In the genomic region with DNA sequence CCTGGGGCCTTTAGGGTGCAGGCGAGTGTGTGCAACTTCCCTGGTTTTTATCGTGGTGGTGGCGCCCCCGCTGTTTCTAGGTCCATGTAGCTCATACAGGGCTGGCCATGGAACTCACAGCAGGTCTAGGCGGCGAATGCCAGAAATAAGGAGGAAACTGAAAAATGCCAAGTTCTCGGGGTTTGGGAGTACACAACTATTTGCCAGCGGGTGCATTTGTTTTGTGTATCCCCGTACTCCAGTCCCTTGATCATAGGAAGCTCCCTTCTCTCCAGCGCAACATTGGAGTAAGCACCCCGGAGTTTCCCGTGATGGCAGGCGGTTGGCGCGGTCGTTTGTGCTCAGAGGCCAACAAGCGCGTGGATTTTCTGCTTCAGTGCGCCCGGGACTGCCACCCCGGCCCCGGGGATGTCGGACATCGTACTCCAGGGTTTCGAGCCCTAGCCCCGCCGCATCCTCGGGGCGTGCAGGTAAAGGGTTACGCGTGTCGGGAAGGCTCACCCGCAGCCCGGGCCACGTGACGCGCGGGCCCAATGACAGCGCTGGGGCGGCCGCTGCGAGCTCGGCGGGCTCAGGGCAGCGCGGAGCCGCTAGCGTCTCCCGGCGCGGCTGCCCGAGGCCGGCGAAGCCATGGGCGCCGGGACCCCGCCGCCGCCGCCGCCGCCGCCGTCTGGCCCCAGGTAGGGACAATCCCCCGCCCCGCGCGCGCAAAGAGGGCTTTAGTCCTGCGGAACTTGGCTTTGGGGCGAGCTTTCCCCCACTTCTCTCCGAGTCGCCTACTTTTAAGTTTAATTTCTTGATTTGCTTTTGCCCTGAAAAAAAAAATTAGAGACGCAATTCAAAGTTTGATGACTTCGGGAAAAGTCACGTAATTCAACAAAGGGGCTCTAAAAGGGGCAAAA, we compare ENCODE assay signal across 1 cellular context.
TF ChIP-seq lines count a peak whose summit lies in the region.

No MANE protein-coding gene starts in this region.

TF ChIP-seq in HepG2, 621 proteins besides CTCF, POLR2A, EP300 and RAD21 (continued from another document and continues in another):
- TF ChIP-seq, protein P1, sequence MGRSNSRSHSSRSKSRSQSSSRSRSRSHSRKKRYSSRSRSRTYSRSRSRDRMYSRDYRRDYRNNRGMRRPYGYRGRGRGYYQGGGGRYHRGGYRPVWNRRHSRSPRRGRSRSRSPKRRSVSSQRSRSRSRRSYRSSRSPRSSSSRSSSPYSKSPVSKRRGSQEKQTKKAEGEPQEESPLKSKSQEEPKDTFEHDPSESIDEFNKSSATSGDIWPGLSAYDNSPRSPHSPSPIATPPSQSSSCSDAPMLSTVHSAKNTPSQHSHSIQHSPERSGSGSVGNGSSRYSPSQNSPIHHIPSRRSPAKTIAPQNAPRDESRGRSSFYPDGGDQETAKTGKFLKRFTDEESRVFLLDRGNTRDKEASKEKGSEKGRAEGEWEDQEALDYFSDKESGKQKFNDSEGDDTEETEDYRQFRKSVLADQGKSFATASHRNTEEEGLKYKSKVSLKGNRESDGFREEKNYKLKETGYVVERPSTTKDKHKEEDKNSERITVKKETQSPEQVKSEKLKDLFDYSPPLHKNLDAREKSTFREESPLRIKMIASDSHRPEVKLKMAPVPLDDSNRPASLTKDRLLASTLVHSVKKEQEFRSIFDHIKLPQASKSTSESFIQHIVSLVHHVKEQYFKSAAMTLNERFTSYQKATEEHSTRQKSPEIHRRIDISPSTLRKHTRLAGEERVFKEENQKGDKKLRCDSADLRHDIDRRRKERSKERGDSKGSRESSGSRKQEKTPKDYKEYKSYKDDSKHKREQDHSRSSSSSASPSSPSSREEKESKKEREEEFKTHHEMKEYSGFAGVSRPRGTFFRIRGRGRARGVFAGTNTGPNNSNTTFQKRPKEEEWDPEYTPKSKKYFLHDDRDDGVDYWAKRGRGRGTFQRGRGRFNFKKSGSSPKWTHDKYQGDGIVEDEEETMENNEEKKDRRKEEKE (IDR thresholded peaks at IDR 0.05) = no peak
- no peak for TF ChIP-seq TCF7L2 (IDR thresholded peaks at IDR 0.05; ENCODE audit: low read depth, low read length)
- no peak for TF ChIP-seq SIN3A (IDR thresholded peaks at IDR 0.05; ENCODE audit: borderline replicate concordance, low read depth, low read length)
- no peak for TF ChIP-seq U2AF2 (IDR thresholded peaks at IDR 0.05; ENCODE audit: low read depth, low read length)
- TF ChIP-seq, protein P2, sequence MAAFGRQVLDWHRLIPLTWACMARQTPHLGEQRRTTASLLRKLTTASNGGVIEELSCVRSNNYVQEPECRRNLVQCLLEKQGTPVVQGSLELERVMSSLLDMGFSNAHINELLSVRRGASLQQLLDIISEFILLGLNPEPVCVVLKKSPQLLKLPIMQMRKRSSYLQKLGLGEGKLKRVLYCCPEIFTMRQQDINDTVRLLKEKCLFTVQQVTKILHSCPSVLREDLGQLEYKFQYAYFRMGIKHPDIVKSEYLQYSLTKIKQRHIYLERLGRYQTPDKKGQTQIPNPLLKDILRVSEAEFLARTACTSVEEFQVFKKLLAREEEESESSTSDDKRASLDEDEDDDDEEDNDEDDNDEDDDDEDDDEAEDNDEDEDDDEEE (CRISPR knock-in tag; IDR thresholded peaks at IDR 0.05) = 0 out of 2 replicates have a peak, but pooled peaks have one; percentile 37
- peak; percentile 94 for TF ChIP-seq KDM5B (CRISPR knock-in tag; IDR thresholded peaks at IDR 0.05; ENCODE audit: borderline replicate concordance)
- no peak for TF ChIP-seq HMG20B (CRISPR knock-in tag; conservative IDR thresholded peaks at IDR 0.05)
- no peak for TF ChIP-seq POLR2AphosphoS2 (IDR thresholded peaks at IDR 0.05; ENCODE audit: low read depth, low read length)
- TF ChIP-seq ZC3H4 (CRISPR knock-in tag; IDR thresholded peaks at IDR 0.05; ENCODE audit: borderline replicate concordance) = no peak
- no peak for TF ChIP-seq MAFF (IDR thresholded peaks at IDR 0.05; ENCODE audit: low read depth, low read length)
- TF ChIP-seq ZNF563 (CRISPR knock-in tag; IDR thresholded peaks at IDR 0.05) = peak; percentile 60; the same call in 1 of the 2 replicates
- no peak for TF ChIP-seq SP1 (IDR thresholded peaks at IDR 0.05)
- no peak for TF ChIP-seq SP1 (CRISPR knock-in tag; IDR thresholded peaks at IDR 0.05)
- 0 out of 2 replicates have a peak, but pooled peaks have one; percentile 47 for TF ChIP-seq CENPT (CRISPR knock-in tag; IDR thresholded peaks at IDR 0.05; ENCODE audit: low read depth)
- peak; percentile 84; the same call in 1 of the 2 replicates for TF ChIP-seq ZNF607 (CRISPR knock-in tag; IDR thresholded peaks at IDR 0.05; ENCODE audit: borderline replicate concordance)
- peak; percentile 90 for TF ChIP-seq RNF2 (conservative IDR thresholded peaks at IDR 0.05; ENCODE audit: low read depth)
- TF ChIP-seq NCOA2 (CRISPR knock-in tag; IDR thresholded peaks at IDR 0.05) = no peak
- no peak for TF ChIP-seq HNRNPH1 (optimal IDR thresholded peaks at IDR 0.05; ENCODE audit: low read depth, low read length)
- no peak for TF ChIP-seq ZNF615 (CRISPR knock-in tag; IDR thresholded peaks at IDR 0.05; ENCODE audit: borderline replicate concordance)
- no peak for TF ChIP-seq ZFAT (CRISPR knock-in tag; conservative IDR thresholded peaks at IDR 0.05)
- TF ChIP-seq ZNF367 (CRISPR knock-in tag; IDR thresholded peaks at IDR 0.05; ENCODE audit: borderline replicate concordance) = peak; percentile 29; the same call in 1 of the 2 replicates
- TF ChIP-seq ISX (CRISPR knock-in tag; conservative IDR thresholded peaks at IDR 0.05) = 0 out of 2 replicates have a peak, but pooled peaks have one; percentile 80
- TF ChIP-seq, protein P3, sequence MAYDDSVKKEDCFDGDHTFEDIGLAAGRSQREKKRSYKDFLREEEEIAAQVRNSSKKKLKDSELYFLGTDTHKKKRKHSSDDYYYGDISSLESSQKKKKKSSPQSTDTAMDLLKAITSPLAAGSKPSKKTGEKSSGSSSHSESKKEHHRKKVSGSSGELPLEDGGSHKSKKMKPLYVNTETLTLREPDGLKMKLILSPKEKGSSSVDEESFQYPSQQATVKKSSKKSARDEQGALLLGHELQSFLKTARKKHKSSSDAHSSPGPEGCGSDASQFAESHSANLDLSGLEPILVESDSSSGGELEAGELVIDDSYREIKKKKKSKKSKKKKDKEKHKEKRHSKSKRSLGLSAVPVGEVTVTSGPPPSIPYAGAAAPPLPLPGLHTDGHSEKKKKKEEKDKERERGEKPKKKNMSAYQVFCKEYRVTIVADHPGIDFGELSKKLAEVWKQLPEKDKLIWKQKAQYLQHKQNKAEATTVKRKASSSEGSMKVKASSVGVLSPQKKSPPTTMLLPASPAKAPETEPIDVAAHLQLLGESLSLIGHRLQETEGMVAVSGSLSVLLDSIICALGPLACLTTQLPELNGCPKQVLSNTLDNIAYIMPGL (CRISPR knock-in tag; IDR thresholded peaks at IDR 0.05; ENCODE audit: borderline replicate concordance in 1 of 2, low read depth in 1 of 2) = no peak
- TF ChIP-seq GATAD1 (CRISPR knock-in tag; IDR thresholded peaks at IDR 0.05) = no peak
- TF ChIP-seq FOXA1 (IDR thresholded peaks at IDR 0.05) = no peak
- TF ChIP-seq FOXA1 (CRISPR knock-in tag; IDR thresholded peaks at IDR 0.05) = no peak
- TF ChIP-seq KDM2A (CRISPR knock-in tag; IDR thresholded peaks at IDR 0.05; ENCODE audit: borderline replicate concordance, low read depth) = 0 out of 2 replicates have a peak, but pooled peaks have one; percentile 27
- TF ChIP-seq, protein P4, sequence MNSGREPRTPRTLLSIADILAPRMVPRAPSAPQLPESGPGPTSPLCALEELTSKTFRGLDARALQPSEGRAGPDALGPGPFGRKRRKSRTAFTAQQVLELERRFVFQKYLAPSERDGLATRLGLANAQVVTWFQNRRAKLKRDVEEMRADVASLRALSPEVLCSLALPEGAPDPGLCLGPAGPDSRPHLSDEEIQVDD (CRISPR knock-in tag; IDR thresholded peaks at IDR 0.05; ENCODE audit: borderline replicate concordance) = peak; percentile 93; the same call in 1 of the 2 replicates
- no peak for TF ChIP-seq ARNT (IDR thresholded peaks at IDR 0.05)
- peak; percentile 86 for TF ChIP-seq SRY (CRISPR knock-in tag; IDR thresholded peaks at IDR 0.05)
- no peak for TF ChIP-seq ZNF496 (CRISPR knock-in tag; IDR thresholded peaks at IDR 0.05; ENCODE audit: insufficient replicate concordance)
- TF ChIP-seq, protein P5, sequence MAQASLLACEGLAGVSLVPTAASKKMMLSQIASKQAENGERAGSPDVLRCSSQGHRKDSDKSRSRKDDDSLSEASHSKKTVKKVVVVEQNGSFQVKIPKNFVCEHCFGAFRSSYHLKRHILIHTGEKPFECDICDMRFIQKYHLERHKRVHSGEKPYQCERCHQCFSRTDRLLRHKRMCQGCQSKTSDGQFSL (CRISPR knock-in tag; IDR thresholded peaks at IDR 0.05) = no peak
- TF ChIP-seq, protein P6, sequence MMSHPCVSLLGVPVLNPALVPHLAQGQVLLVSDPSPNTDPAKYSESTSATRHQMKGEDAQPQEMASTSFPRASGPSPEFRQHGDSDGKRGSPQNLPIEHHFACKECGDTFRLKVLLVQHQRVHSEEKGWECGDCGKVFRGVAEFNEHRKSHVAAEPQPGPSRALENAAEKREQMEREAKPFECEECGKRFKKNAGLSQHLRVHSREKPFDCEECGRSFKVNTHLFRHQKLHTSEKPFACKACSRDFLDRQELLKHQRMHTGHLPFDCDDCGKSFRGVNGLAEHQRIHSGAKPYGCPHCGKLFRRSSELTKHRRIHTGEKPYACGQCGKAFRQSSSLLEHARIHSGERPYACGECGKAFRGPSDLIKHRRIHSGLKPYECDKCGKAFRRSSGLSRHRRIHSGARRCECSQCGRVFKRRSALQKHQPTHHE (CRISPR knock-in tag; IDR thresholded peaks at IDR 0.05; ENCODE audit: borderline replicate concordance) = no peak
- TF ChIP-seq, protein P7, sequence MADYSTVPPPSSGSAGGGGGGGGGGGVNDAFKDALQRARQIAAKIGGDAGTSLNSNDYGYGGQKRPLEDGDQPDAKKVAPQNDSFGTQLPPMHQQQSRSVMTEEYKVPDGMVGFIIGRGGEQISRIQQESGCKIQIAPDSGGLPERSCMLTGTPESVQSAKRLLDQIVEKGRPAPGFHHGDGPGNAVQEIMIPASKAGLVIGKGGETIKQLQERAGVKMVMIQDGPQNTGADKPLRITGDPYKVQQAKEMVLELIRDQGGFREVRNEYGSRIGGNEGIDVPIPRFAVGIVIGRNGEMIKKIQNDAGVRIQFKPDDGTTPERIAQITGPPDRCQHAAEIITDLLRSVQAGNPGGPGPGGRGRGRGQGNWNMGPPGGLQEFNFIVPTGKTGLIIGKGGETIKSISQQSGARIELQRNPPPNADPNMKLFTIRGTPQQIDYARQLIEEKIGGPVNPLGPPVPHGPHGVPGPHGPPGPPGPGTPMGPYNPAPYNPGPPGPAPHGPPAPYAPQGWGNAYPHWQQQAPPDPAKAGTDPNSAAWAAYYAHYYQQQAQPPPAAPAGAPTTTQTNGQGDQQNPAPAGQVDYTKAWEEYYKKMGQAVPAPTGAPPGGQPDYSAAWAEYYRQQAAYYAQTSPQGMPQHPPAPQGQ (CRISPR knock-in tag; IDR thresholded peaks at IDR 0.05; ENCODE audit: borderline replicate concordance) = no peak
- no peak for TF ChIP-seq ZNF251 (CRISPR knock-in tag; IDR thresholded peaks at IDR 0.05)
- TF ChIP-seq ZFP82 (CRISPR knock-in tag; IDR thresholded peaks at IDR 0.05; ENCODE audit: borderline replicate concordance) = no peak
- TF ChIP-seq CCAR2 (optimal IDR thresholded peaks at IDR 0.05; ENCODE audit: low read depth, low read length) = no peak
- TF ChIP-seq MIXL1 (CRISPR knock-in tag; IDR thresholded peaks at IDR 0.05) = no peak
- no peak for TF ChIP-seq AGO1 (IDR thresholded peaks at IDR 0.05; ENCODE audit: low read depth, low read length, poor library complexity, severe bottlenecking)
- TF ChIP-seq ELF3 (CRISPR knock-in tag; IDR thresholded peaks at IDR 0.05) = no peak
- TF ChIP-seq MEF2D (CRISPR knock-in tag; IDR thresholded peaks at IDR 0.05) = no peak
- TF ChIP-seq ARID2 (CRISPR knock-in tag; IDR thresholded peaks at IDR 0.05; ENCODE audit: borderline replicate concordance) = no peak
- TF ChIP-seq, protein P8, sequence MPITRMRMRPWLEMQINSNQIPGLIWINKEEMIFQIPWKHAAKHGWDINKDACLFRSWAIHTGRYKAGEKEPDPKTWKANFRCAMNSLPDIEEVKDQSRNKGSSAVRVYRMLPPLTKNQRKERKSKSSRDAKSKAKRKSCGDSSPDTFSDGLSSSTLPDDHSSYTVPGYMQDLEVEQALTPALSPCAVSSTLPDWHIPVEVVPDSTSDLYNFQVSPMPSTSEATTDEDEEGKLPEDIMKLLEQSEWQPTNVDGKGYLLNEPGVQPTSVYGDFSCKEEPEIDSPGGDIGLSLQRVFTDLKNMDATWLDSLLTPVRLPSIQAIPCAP (CRISPR knock-in tag; IDR thresholded peaks at IDR 0.05; ENCODE audit: low read depth) = peak; percentile 84; the same call in 1 of the 2 replicates
- TF ChIP-seq SUZ12 (IDR thresholded peaks at IDR 0.05; ENCODE audit: low read depth, low read length) = no peak
- peak; percentile 82; the same call in 1 of the 2 replicates for TF ChIP-seq ZNF724P (CRISPR knock-in tag; IDR thresholded peaks at IDR 0.05; ENCODE audit: borderline replicate concordance)
- TF ChIP-seq CEBPG (CRISPR knock-in tag; IDR thresholded peaks at IDR 0.05) = no peak
- TF ChIP-seq ZNF790 (CRISPR knock-in tag; IDR thresholded peaks at IDR 0.05; ENCODE audit: borderline replicate concordance) = peak; percentile 62; the same call in 1 of the 2 replicates
- TF ChIP-seq, protein P9, sequence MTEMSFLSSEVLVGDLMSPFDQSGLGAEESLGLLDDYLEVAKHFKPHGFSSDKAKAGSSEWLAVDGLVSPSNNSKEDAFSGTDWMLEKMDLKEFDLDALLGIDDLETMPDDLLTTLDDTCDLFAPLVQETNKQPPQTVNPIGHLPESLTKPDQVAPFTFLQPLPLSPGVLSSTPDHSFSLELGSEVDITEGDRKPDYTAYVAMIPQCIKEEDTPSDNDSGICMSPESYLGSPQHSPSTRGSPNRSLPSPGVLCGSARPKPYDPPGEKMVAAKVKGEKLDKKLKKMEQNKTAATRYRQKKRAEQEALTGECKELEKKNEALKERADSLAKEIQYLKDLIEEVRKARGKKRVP (CRISPR knock-in tag; IDR thresholded peaks at IDR 0.05) = peak in 1 of 2 experiments; percentile 46; a peak in 1 of 4 replicates
- TF ChIP-seq NKX3-1 (CRISPR knock-in tag; IDR thresholded peaks at IDR 0.05) = peak; percentile 36; the same call in 1 of the 2 replicates
